In genomic region chr6:17589402-17590116, GRCh38 we compare ENCODE assay signal across 8 cellular contexts. TPM values are rescaled to one million over a fixed set of nuclear protein-coding genes. Genes with fewer than 3 reads are reported as not detected.
DNase-seq lines count a peak whose midpoint lies in the region; ATAC-seq and TF ChIP-seq lines count a peak whose summit lies in the region.

No MANE protein-coding gene starts in this region.

- ATAC-seq in T-helper 17 cell (peak; percentile 54), GM19023 (IDR thresholded peaks at IDR 0.05; ENCODE audit: unreplicated experiment) (no peak)

- H3K4me1 Mint-ChIP-seq in T-helper 17 cell: peaks cover 7% of the 10 kb centered on the region

- no peak overlapping the region for H3K27ac Mint-ChIP-seq in T-helper 17 cell

- no peaks in the 10 kb centered on the region for H3K4me1 ChIP-seq in HEK293 (ENCODE audit: control insufficient read depth, insufficient read depth, low read length)

- in situ Hi-C loops in G401 (cut with HindIII; ENCODE audit: low sequenced_read_pairs): no loop called here

- no peaks in the 10 kb centered on the region for H3K27me3 Mint-ChIP-seq in T-helper 17 cell

- no peak overlapping the region for H3K27ac ChIP-seq in HEK293 (ENCODE audit: extremely low read depth, low read depth, low read length)

- POLR2A ChIA-PET in HEK293 (lab: Yijun Ruan, JAX): interaction anchor here (1.5 kb wide), 1 partner anchor 11 kb away, joined by 8 read pairs; the partner anchor contains the start of gene FAM8A1

- no peaks in the 10 kb centered on the region for H3K36me3 Mint-ChIP-seq in T-helper 17 cell (ENCODE audit: low read depth)

- H3K9me3 ChIP-seq in HEK293 (ENCODE audit: control insufficient read depth, insufficient read depth, low read depth, low read length): no peaks in the 10 kb centered on the region; the same call in 1 of the 2 replicates
- no peaks in the 10 kb centered on the region for H3K9me3 ChIP-seq in T-helper 17 cell (ENCODE audit: control insufficient read depth, low read length, poor library complexity, severe bottlenecking)

- no peak overlapping the region for H3K4me3 Mint-ChIP-seq in T-helper 17 cell

- TF ChIP-seq CTCF in HEK293 (tag by site-specific recombination; IDR thresholded peaks at IDR 0.05): no peak

- CTCF ChIA-PET in HEK293 (lab: Yijun Ruan, JAX): interaction anchor here (0.7 to 1.1 kb wide), 3 partner anchors 13 to 228 kb away, joined by 3 to 4 read pairs (median 3); no protein-coding TSS in a partner anchor

- no peak overlapping the region for H3K4me3 ChIP-seq in HEK293 (ENCODE audit: low read depth, low read length)

- peak; percentile 61 for DNase-seq in DMS 273 treated with DMSO at 0.1 percent for 48 hours (lab: John Stamatoyannopoulos, UW)
- DNase-seq in T-helper 17 cell: no peak
- peak; percentile 98 for DNase-seq in kidney tubule cell (ENCODE audit: low spot score)
- no peak for DNase-seq in G401 (ENCODE audit: low spot score)
- DNase-seq in stimulated activated CD4-positive, alpha-beta T cell treated with anti-CD3 and anti-CD28 coated beads, Interleukin-12 subunit alpha, Interleukin-12 subunit beta, amount 100 ng/mL, for 4 hours: no peak
- no peak for DNase-seq in activated CD4-positive, CD25-positive, alpha-beta regulatory T cell treated with anti-CD3 and anti-CD28 coated beads, Interleukin-2, amount 50 U/mL, for 72 hours

- no peaks in the 10 kb centered on the region for H3K36me3 ChIP-seq in HEK293 (ENCODE audit: control insufficient read depth in 2 of 2, insufficient read depth in 1 of 2, low read length in 2 of 2)

TF ChIP-seq in HEK293, 187 proteins besides CTCF, POLR2A, EP300 and RAD21:
- no peak for TF ChIP-seq ZNF366 (tag by site-specific recombination; conservative IDR thresholded peaks at IDR 0.05)
- peak; percentile 51 for TF ChIP-seq ZNF654 (tag by site-specific recombination; IDR thresholded peaks at IDR 0.05; ENCODE audit: low read depth)
- no peak for TF ChIP-seq ZBTB6 (tag by site-specific recombination; IDR thresholded peaks at IDR 0.05)
- TF ChIP-seq, protein P1, sequence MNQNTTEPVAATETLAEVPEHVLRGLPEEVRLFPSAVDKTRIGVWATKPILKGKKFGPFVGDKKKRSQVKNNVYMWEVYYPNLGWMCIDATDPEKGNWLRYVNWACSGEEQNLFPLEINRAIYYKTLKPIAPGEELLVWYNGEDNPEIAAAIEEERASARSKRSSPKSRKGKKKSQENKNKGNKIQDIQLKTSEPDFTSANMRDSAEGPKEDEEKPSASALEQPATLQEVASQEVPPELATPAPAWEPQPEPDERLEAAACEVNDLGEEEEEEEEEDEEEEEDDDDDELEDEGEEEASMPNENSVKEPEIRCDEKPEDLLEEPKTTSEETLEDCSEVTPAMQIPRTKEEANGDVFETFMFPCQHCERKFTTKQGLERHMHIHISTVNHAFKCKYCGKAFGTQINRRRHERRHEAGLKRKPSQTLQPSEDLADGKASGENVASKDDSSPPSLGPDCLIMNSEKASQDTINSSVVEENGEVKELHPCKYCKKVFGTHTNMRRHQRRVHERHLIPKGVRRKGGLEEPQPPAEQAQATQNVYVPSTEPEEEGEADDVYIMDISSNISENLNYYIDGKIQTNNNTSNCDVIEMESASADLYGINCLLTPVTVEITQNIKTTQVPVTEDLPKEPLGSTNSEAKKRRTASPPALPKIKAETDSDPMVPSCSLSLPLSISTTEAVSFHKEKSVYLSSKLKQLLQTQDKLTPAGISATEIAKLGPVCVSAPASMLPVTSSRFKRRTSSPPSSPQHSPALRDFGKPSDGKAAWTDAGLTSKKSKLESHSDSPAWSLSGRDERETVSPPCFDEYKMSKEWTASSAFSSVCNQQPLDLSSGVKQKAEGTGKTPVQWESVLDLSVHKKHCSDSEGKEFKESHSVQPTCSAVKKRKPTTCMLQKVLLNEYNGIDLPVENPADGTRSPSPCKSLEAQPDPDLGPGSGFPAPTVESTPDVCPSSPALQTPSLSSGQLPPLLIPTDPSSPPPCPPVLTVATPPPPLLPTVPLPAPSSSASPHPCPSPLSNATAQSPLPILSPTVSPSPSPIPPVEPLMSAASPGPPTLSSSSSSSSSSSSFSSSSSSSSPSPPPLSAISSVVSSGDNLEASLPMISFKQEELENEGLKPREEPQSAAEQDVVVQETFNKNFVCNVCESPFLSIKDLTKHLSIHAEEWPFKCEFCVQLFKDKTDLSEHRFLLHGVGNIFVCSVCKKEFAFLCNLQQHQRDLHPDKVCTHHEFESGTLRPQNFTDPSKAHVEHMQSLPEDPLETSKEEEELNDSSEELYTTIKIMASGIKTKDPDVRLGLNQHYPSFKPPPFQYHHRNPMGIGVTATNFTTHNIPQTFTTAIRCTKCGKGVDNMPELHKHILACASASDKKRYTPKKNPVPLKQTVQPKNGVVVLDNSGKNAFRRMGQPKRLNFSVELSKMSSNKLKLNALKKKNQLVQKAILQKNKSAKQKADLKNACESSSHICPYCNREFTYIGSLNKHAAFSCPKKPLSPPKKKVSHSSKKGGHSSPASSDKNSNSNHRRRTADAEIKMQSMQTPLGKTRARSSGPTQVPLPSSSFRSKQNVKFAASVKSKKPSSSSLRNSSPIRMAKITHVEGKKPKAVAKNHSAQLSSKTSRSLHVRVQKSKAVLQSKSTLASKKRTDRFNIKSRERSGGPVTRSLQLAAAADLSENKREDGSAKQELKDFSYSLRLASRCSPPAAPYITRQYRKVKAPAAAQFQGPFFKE (tag by site-specific recombination; IDR thresholded peaks at IDR 0.05; ENCODE audit: borderline replicate concordance): no peak
- no peak for TF ChIP-seq ZNF571 (tag by site-specific recombination; IDR thresholded peaks at IDR 0.05)
- TF ChIP-seq ZNF830 (tag by site-specific recombination; IDR thresholded peaks at IDR 0.05; ENCODE audit: low read depth): no peak

RNA-seq across cellular contexts. Expression of gene FAM8A1, which starts 10.5 kb away (rescaled TPM):
- total RNA-seq in T-helper 17 cell: 10 to 100 TPM; 13.0 to 15.8 TPM
- 11.1 and 12.1 TPM in 2 replicates for total RNA-seq in G401 (2014; rRNA removed; shearing (Covaris generic))

Comparison
In these comparisons a context has a peak if more than half of its experiments do, and no peak if none do; other contexts are left out.
1. DNase-seq: peak in DMS 273 treated with DMSO at 0.1 percent for 48 hours (single experiment) and kidney tubule cell (single experiment); none in T-helper 17 cell (0 of 3), G401 (single experiment), stimulated activated CD4-positive, alpha-beta T cell treated with anti-CD3 and anti-CD28 coated beads, Interleukin-12 subunit alpha, Interleukin-12 subunit beta, amount 100 ng/mL, for 4 hours (single experiment) and activated CD4-positive, CD25-positive, alpha-beta regulatory T cell treated with anti-CD3 and anti-CD28 coated beads, Interleukin-2, amount 50 U/mL, for 72 hours (single experiment).